ENCODE assay signal across 8 cellular contexts in genomic region chr4:59553063-59553738, GRCh38.
DNase-seq lines count a peak whose midpoint lies in the region; ATAC-seq lines count a peak whose summit lies in the region.

No MANE protein-coding gene starts in this region.

- no peaks in the 10 kb centered on the region for H3K9me3 ChIP-seq in endocrine pancreas (ENCODE audit: control insufficient read depth, low read length)

- DNase-seq in EH (ENCODE audit: low read depth) (peak; percentile 65), M059J (ENCODE audit: low read depth) (peak; percentile 44), NOMO-1 treated with DMSO at 0.1 percent for 48 hours (lab: John Stamatoyannopoulos, UW; ENCODE audit: unreplicated experiment) (no peak), H7 (no peak), NCI-H1048 (lab: John Stamatoyannopoulos, UW) (no peak)
- no peak for DNase-seq in effector CD4-positive, alpha-beta T cell

- ATAC-seq in GM21717 (IDR thresholded peaks at IDR 0.05; ENCODE audit: unreplicated experiment), result peak; percentile 97

- no peaks in the 10 kb centered on the region for H3K36me3 ChIP-seq in endocrine pancreas (ENCODE audit: control insufficient read depth, insufficient read depth, low read length)
- no peaks in the 10 kb centered on the region for H3K36me3 ChIP-seq in H7 (replicated peaks; ENCODE audit: control insufficient read depth, insufficient read depth, low read length)

- no peak overlapping the region for H3K9ac ChIP-seq in endocrine pancreas (ENCODE audit: control insufficient read depth, insufficient read depth, low read length)

- no peaks in the 10 kb centered on the region for H3K4me1 ChIP-seq in endocrine pancreas (ENCODE audit: control insufficient read depth, insufficient read depth, low read length)

- H3K4me3 ChIP-seq in endocrine pancreas (ENCODE audit: control insufficient read depth, insufficient read depth, low read length) (peak overlapping the region; percentile 6), H7 (ENCODE audit: insufficient read depth, low read depth, low read length) (no peak overlapping the region)

- H3K27me3 ChIP-seq in endocrine pancreas (ENCODE audit: control insufficient read depth, insufficient read depth, low read length), result no peaks in the 10 kb centered on the region
- H3K27me3 ChIP-seq in H7 (ENCODE audit: control insufficient read depth, insufficient read depth, low read length), result no peaks in the 10 kb centered on the region

Comparison
In these comparisons a context has a peak if more than half of its experiments do, and no peak if none do; other contexts are left out.
1. DNase-seq: peak in EH (single experiment) and M059J (single experiment); none in effector CD4-positive, alpha-beta T cell (single experiment), NOMO-1 treated with DMSO at 0.1 percent for 48 hours (single experiment), H7 (single experiment) and NCI-H1048 (single experiment).